In genomic region chr1:45360981-45361380, GRCh38 we compare ENCODE assay signal across 8 cellular contexts. TPM values are rescaled to one million over a fixed set of nuclear protein-coding genes. Genes with fewer than 3 reads are reported as not detected.
A peak's percentile ranks its signal among the peaks of the same experiment; 100 is the strongest.
DNase-seq lines count a peak whose midpoint lies in the region; ATAC-seq and TF ChIP-seq lines count a peak whose summit lies in the region.
"Not testable (repeated sequence)": the region's sequence is repeated elsewhere in the genome, so short reads cannot be mapped to it uniquely, and the experiment has no call there.

No MANE protein-coding gene starts in this region.

- TF ChIP-seq EP300 in upper lobe of left lung (IDR thresholded peaks at IDR 0.05) = not testable (repeated sequence)

- peak; percentile 7 for TF ChIP-seq CTCF in cardiac muscle cell (IDR thresholded peaks at IDR 0.05; ENCODE audit: low read depth, low read length)
- not testable (repeated sequence) for TF ChIP-seq CTCF in lower leg skin (IDR thresholded peaks at IDR 0.05)
- peak in 1 of 6 experiments; percentile 27 for TF ChIP-seq CTCF in upper lobe of left lung (IDR thresholded peaks at IDR 0.05)

- not testable (repeated sequence) for H3K27ac ChIP-seq in SJSA1
- H3K27ac ChIP-seq in cardiac muscle cell (peak overlapping the region; percentile 49), upper lobe of left lung (peak overlapping the region; percentile 29 to 82 (median 59))

- DNase-seq in ELF-1 (ENCODE audit: low read depth, low spot score) = peak; percentile 75
- peak; percentile 71 for DNase-seq in NCI-H2029 treated with DMSO at 0.1 percent for 48 hours (lab: John Stamatoyannopoulos, UW)
- peak; percentile 36 to 58 for DNase-seq in SJSA1 (ENCODE audit: low read depth in 1 of 2, low spot score in 2 of 2)
- peak; percentile 60 for DNase-seq in dermis blood vessel endothelial cell
- DNase-seq in cardiac muscle cell (ENCODE audit: low read depth in 1 of 2, low spot score in 1 of 2) = peak; percentile 32 to 85
- DNase-seq in lower leg skin (ENCODE audit: low spot score in 2 of 2) = peak; percentile 64 to 85
- DNase-seq in putamen (ENCODE audit: low spot score) = peak; percentile 29
- DNase-seq in upper lobe of left lung = peak in 1 of 2 donors; percentile 31

- not testable (repeated sequence) for H3K36me3 ChIP-seq in SJSA1, cardiac muscle cell, upper lobe of left lung

- not testable (repeated sequence) for H3K27me3 ChIP-seq in SJSA1 (replicated peaks); cardiac muscle cell; upper lobe of left lung

- intact Hi-C loops in lower leg skin (cut with DNase I; ENCODE audit: low total_unique reads) = loop anchor here (5.0 kb wide), 2 partner anchors 131 to 216 kb away; partner anchors contain the start of gene TESK2

- peak; percentile 31 to 87 for ATAC-seq in upper lobe of left lung (ENCODE audit: low FRiP score in 2 of 2)

- TF ChIP-seq POLR2A in lower leg skin (IDR thresholded peaks at IDR 0.05); upper lobe of left lung (IDR thresholded peaks at IDR 0.05): not testable (repeated sequence)

- peaks cover 11% of the 10 kb centered on the region for H3K4me1 ChIP-seq in SJSA1 (replicated peaks)
- not testable (repeated sequence) for H3K4me1 ChIP-seq in cardiac muscle cell (ENCODE audit: low read depth)
- H3K4me1 ChIP-seq in upper lobe of left lung = peaks cover 10 to 19% (median 15%) of the 10 kb centered on the region in 4 donors

- not testable (repeated sequence) for H3K9me3 ChIP-seq in SJSA1 (replicated peaks); cardiac muscle cell (ENCODE audit: low read depth); upper lobe of left lung

- WGBS in lower leg skin, 2 donors = 14 to 21% methylated on average over 7 of the region's 7 CpGs
- WGBS in upper lobe of left lung, 2 donors = 48 to 51% methylated on average over 7 of the region's 7 CpGs

- H3K4me3 ChIP-seq in SJSA1; cardiac muscle cell; lower leg skin (ENCODE audit: low read depth, poor library complexity, severe bottlenecking): not testable (repeated sequence)
- peak overlapping the region in 2 of 4 donors; percentile 0 to 5 for H3K4me3 ChIP-seq in upper lobe of left lung

RNA-seq across cellular contexts. Expression of gene MUTYH, which starts 20.7 kb away (rescaled TPM):
- total RNA-seq in SJSA1 (2014; rRNA removed; shearing (Covaris generic)) = 28.2 and 29.7 TPM in 2 replicates
- total RNA-seq in dermis blood vessel endothelial cell = 18.0 and 18.9 TPM in 2 replicates
- 25.8 and 35.6 TPM in 2 replicates for total RNA-seq in cardiac muscle cell
- polyA plus RNA-seq in cardiac muscle cell = 27.1 and 31.0 TPM in 2 replicates
- total RNA-seq in lower leg skin = 10 to 100 TPM; 18.6 to 26.7 (median 24.6) TPM
- total RNA-seq in upper lobe of left lung = 100 to 1,000 TPM in 1 of 6 donors, 10 to 100 TPM in 5; 10.3 to 105 (median 24.5) TPM

RNA-seq across cellular contexts. Expression of gene TOE1, which starts 21.0 kb away (rescaled TPM):
- total RNA-seq in SJSA1 (2014; rRNA removed; shearing (Covaris generic)) = 16.9 and 24.3 TPM in 2 replicates
- total RNA-seq in dermis blood vessel endothelial cell (21.6 and 34.7 TPM in 2 replicates), cardiac muscle cell (9.1 and 15.5 TPM in 2 replicates), lower leg skin (10 to 100 TPM in 2 of 4 donors, 1 to 10 TPM in 2; 6.0 to 11.9 (median 9.6) TPM), upper lobe of left lung (10 to 100 TPM in 2 of 6 donors, 1 to 10 TPM in 4; 5.4 to 16.6 (median 9.1) TPM)
- 8.6 and 13.4 TPM in 2 replicates for polyA plus RNA-seq in cardiac muscle cell

RNA-seq across cellular contexts. Expression of gene HPDL, which starts 34.3 kb away (rescaled TPM):
- total RNA-seq in SJSA1 (2014; rRNA removed; shearing (Covaris generic)) = 0.18 TPM in 1 of 2 replicates, not detected in the other
- total RNA-seq in dermis blood vessel endothelial cell (0.85 and 4.6 TPM in 2 replicates), cardiac muscle cell (1.4 and 3.3 TPM in 2 replicates), lower leg skin (under 1 TPM; 0.34 to 0.91 (median 0.63) TPM), upper lobe of left lung (1 to 10 TPM in 1 of 6 donors, under 1 TPM in 2, not detected in 3; 0.30 to 1.3 (median 0.37) TPM)
- 1.3 and 4.7 TPM in 2 replicates for polyA plus RNA-seq in cardiac muscle cell
